8 cellular contexts compared by ENCODE assay signal in genomic region chr18:76803814-76804213, GRCh38. TPM values are rescaled to one million over a fixed set of nuclear protein-coding genes. Genes with fewer than 3 reads are reported as not detected.
A peak's percentile ranks its signal among the peaks of the same experiment; 100 is the strongest.
DNase-seq lines count a peak whose midpoint lies in the region; ATAC-seq and TF ChIP-seq lines count a peak whose summit lies in the region.

No MANE protein-coding gene starts in this region.

- no peak overlapping the region for H3K27ac ChIP-seq in SJCRH30
- H3K27ac ChIP-seq in psoas muscle = no peak overlapping the region

- H4K20me1 ChIP-seq in Loucy (ENCODE audit: insufficient read depth, low read length, poor library complexity, severe bottlenecking) = no peaks in the 10 kb centered on the region

- TF ChIP-seq CTCF in Loucy (conservative IDR thresholded peaks at IDR 0.05; ENCODE audit: low read length) (peak; percentile 87), glutamatergic neuron (IDR thresholded peaks at IDR 0.05; ENCODE audit: partially characterized antibody, unreplicated experiment) (peak; percentile 70), psoas muscle (IDR thresholded peaks at IDR 0.05) (peak; percentile 73)

- H3K4me1 ChIP-seq in Loucy (ENCODE audit: insufficient read depth, low read length, poor library complexity, severe bottlenecking) (no peaks in the 10 kb centered on the region), SJCRH30 (no peaks in the 10 kb centered on the region), psoas muscle (peaks cover 3% of the 10 kb centered on the region)

- H3K9me3 ChIP-seq in Loucy (ENCODE audit: insufficient read depth, low read depth, low read length) (no peaks in the 10 kb centered on the region), SJCRH30 (replicated peaks) (no peaks in the 10 kb centered on the region), psoas muscle (no peaks in the 10 kb centered on the region)

- H3K36me3 ChIP-seq in Loucy (ENCODE audit: insufficient read depth, low read length) (no peaks in the 10 kb centered on the region), SJCRH30 (no peaks in the 10 kb centered on the region), psoas muscle (ENCODE audit: insufficient read depth in 1 of 2, low read depth in 1 of 2) (no peaks in the 10 kb centered on the region)

- no peaks in the 10 kb centered on the region for H3F3A ChIP-seq in Loucy (ENCODE audit: low read depth)

- H3K9ac ChIP-seq in Loucy (ENCODE audit: low read depth, low read length, poor library complexity, severe bottlenecking) = no peak overlapping the region

- H3K27ac Mint-ChIP-seq in glutamatergic neuron (ENCODE audit: unreplicated experiment) = no peak overlapping the region

- intact Hi-C loops in psoas muscle (cut with DNase I) = loop anchor here (5.0 kb wide), 3 partner anchors 68 to 848 kb away; no protein-coding TSS in a partner anchor

- no peaks in the 10 kb centered on the region for H3K4me1 Mint-ChIP-seq in glutamatergic neuron (ENCODE audit: low read depth, unreplicated experiment)

- peaks cover 3% of the 10 kb centered on the region for H3K9me3 Mint-ChIP-seq in glutamatergic neuron (ENCODE audit: unreplicated experiment)

- H3K4me2 ChIP-seq in Loucy (ENCODE audit: low read depth, low read length, poor library complexity, severe bottlenecking) = peak overlapping the region; percentile 34

- WGBS in psoas muscle, 3 donors = 3 to 10% (median 5%) methylated on average over 11 of the region's 11 CpGs

- H3K79me2 ChIP-seq in Loucy (ENCODE audit: insufficient read depth, low read length) = no peaks in the 10 kb centered on the region

- H3K9me2 ChIP-seq in Loucy (replicated peaks; ENCODE audit: low read depth, low read length) = no peaks in the 10 kb centered on the region

- peak overlapping the region; percentile 19 for H3K4me3 ChIP-seq in Loucy (ENCODE audit: low read length, poor library complexity, severe bottlenecking)
- H3K4me3 ChIP-seq in SJCRH30 = no peak overlapping the region
- H3K4me3 ChIP-seq in psoas muscle = no peak overlapping the region

- H3K27me3 ChIP-seq in Loucy (ENCODE audit: insufficient read depth, low read length, poor library complexity, severe bottlenecking) (no peaks in the 10 kb centered on the region), SJCRH30 (no peaks in the 10 kb centered on the region), psoas muscle (ENCODE audit: insufficient read depth in 3 of 3, low read length in 2 of 3) (peaks cover 0 to 4% (median 0%) of the 10 kb centered on the region in 3 donors)

- no peak overlapping the region for H3K4me3 Mint-ChIP-seq in glutamatergic neuron (ENCODE audit: unreplicated experiment)

- peak overlapping the region; percentile 57; the same call in 1 of the 2 replicates for H2AFZ ChIP-seq in Loucy (ENCODE audit: low read length)

- DNase-seq in EL = peak; percentile 72
- DNase-seq in SJCRH30 = peak; percentile 49 to 74
- DNase-seq in activated effector memory CD4-positive, alpha-beta T cell treated with anti-CD3 and anti-CD28 coated beads, Interleukin-2, amount 50 U/mL, for 16 hours = peak; percentile 86
- peak; percentile 77 for DNase-seq in glutamatergic neuron
- peak in 1 of 2 donors; percentile 47 for DNase-seq in psoas muscle
- DNase-seq in cerebellar nuclear complex (lab: John Stamatoyannopoulos, UW) = no peak

- H3K27me3 Mint-ChIP-seq in glutamatergic neuron (ENCODE audit: unreplicated experiment) = no peaks in the 10 kb centered on the region

- H3K36me3 Mint-ChIP-seq in glutamatergic neuron (ENCODE audit: unreplicated experiment) = no peaks in the 10 kb centered on the region

- peak; percentile 61 for ATAC-seq in GM21737 (IDR thresholded peaks at IDR 0.05; ENCODE audit: unreplicated experiment)
- peak; percentile 55 to 81 (median 77) for ATAC-seq in psoas muscle

RNA-seq across cellular contexts. Expression of gene ZNF236, which starts 18.5 kb away (rescaled TPM):
- 6.9 and 7.7 TPM in 2 replicates for total RNA-seq in SJCRH30 (2014; rRNA removed; shearing (Covaris generic))
- total RNA-seq in glutamatergic neuron (ENCODE audit: unreplicated experiment) = 21.0 TPM
- 1 to 10 TPM; 7.5 to 9.4 (median 7.9) TPM for total RNA-seq in psoas muscle
- polyA plus RNA-seq in psoas muscle = 1 to 10 TPM in 2 of 3 donors, under 1 TPM in 1; 0.76 to 2.8 (median 1.5) TPM

Comparison
In these comparisons a context has a peak if more than half of its experiments do, and no peak if none do; other contexts are left out.
1. DNase-seq: peak in EL (single experiment), SJCRH30 (2 of 2), activated effector memory CD4-positive, alpha-beta T cell treated with anti-CD3 and anti-CD28 coated beads, Interleukin-2, amount 50 U/mL, for 16 hours (single experiment) and glutamatergic neuron (single experiment); none in cerebellar nuclear complex (0 of 2).
2. Peak in every context shown above with its lines, with median percentiles within 50 percentile points of each other: CTCF ChIP-seq.